Comparison of ENCODE assay signal across 11 cellular contexts in genomic region chr7:100170111-100170897, GRCh38. TPM values are rescaled to one million over a fixed set of nuclear protein-coding genes. Genes with fewer than 3 reads are reported as not detected.
DNase-seq lines count a peak whose midpoint lies in the region; ATAC-seq, FAIRE-seq and TF ChIP-seq lines count a peak whose summit lies in the region.
"Had no signal": no experiment of that assay in that cellular context is flagged by ENCODE, and none has a peak within 500 bp of the region (broad histone marks: within the 10 kb centered on the region; RNA-seq: fewer than 3 reads in every experiment).

No MANE protein-coding gene starts in this region.

- ATAC-seq in stimulated activated naive CD8-positive, alpha-beta T cell treated with anti-CD3 and anti-CD28 coated beads, Interleukin-15, Interleukin-2, amounts not matched to agents 100 U/mL and 50 U/mL, for 24 hours = no peak
- no peak for ATAC-seq in activated T-helper 17 cell treated with anti-CD3 and anti-CD28 coated beads, Interleukin-2, amount 50 U/mL, for 72 hours (replicated peaks)
- no peak for ATAC-seq in HG03439 (IDR thresholded peaks at IDR 0.05; ENCODE audit: unreplicated experiment)

- peaks cover 56% of the 10 kb centered on the region for H3K4me1 Mint-ChIP-seq in stimulated activated naive CD8-positive, alpha-beta T cell treated with anti-CD3 and anti-CD28 coated beads, Interleukin-15, Interleukin-2, amounts not matched to agents 100 ng/mL and 50 ng/mL, for 24 hours (ENCODE audit: low read depth)
- peaks cover 49% of the 10 kb centered on the region for H3K4me1 Mint-ChIP-seq in activated T-helper 17 cell treated with anti-CD3 and anti-CD28 coated beads, Interleukin-2, amount 50 U/mL, for 72 hours

- TF ChIP-seq CTCF in D721Med (IDR thresholded peaks at IDR 0.05; ENCODE audit: insufficient read depth, missing control alignments) = no peak

- H3K4me3 Mint-ChIP-seq in stimulated activated naive CD8-positive, alpha-beta T cell treated with anti-CD3 and anti-CD28 coated beads, Interleukin-15, Interleukin-2, amounts not matched to agents 100 ng/mL and 50 ng/mL, for 24 hours = peak overlapping the region; percentile 71
- peak overlapping the region; percentile 92 for H3K4me3 Mint-ChIP-seq in activated T-helper 17 cell treated with anti-CD3 and anti-CD28 coated beads, Interleukin-2, amount 50 U/mL, for 72 hours

- no peak for FAIRE-seq in D721Med (lab: Jason Lieb, UNC)

- no peaks in the 10 kb centered on the region for H3K36me3 Mint-ChIP-seq in stimulated activated naive CD8-positive, alpha-beta T cell treated with anti-CD3 and anti-CD28 coated beads, Interleukin-15, Interleukin-2, amounts not matched to agents 100 ng/mL and 50 ng/mL, for 24 hours (ENCODE audit: low read depth)
- no peaks in the 10 kb centered on the region for H3K36me3 Mint-ChIP-seq in activated T-helper 17 cell treated with anti-CD3 and anti-CD28 coated beads, Interleukin-2, amount 50 U/mL, for 72 hours (ENCODE audit: low read depth)

- no peak for DNase-seq in stimulated activated naive CD8-positive, alpha-beta T cell treated with anti-CD3 and anti-CD28 coated beads, Interleukin-15, Interleukin-2, amounts not matched to agents 100 U/mL and 50 U/mL, for 24 hours
- DNase-seq in mesenteric fat pad (ENCODE audit: low spot score) (peak; percentile 81), NCI-H187 (lab: John Stamatoyannopoulos, UW) (no peak), D721Med (ENCODE audit: insufficient read length, low spot score) (no peak), retina (no peak)
- DNase-seq: activated CD4-positive, CD25-positive, alpha-beta regulatory T cell; cortex of kidney; SIG-M5 had no signal

- peaks cover 21% of the 10 kb centered on the region for H3K27me3 Mint-ChIP-seq in stimulated activated naive CD8-positive, alpha-beta T cell treated with anti-CD3 and anti-CD28 coated beads, Interleukin-15, Interleukin-2, amounts not matched to agents 100 ng/mL and 50 ng/mL, for 24 hours
- H3K27me3 Mint-ChIP-seq in activated T-helper 17 cell treated with anti-CD3 and anti-CD28 coated beads, Interleukin-2, amount 50 U/mL, for 72 hours = peaks cover 5% of the 10 kb centered on the region

- no peaks in the 10 kb centered on the region for H3K9me3 Mint-ChIP-seq in stimulated activated naive CD8-positive, alpha-beta T cell treated with anti-CD3 and anti-CD28 coated beads, Interleukin-15, Interleukin-2, amounts not matched to agents 100 ng/mL and 50 ng/mL, for 24 hours
- H3K9me3 Mint-ChIP-seq in activated T-helper 17 cell treated with anti-CD3 and anti-CD28 coated beads, Interleukin-2, amount 50 U/mL, for 72 hours = no peaks in the 10 kb centered on the region

- H3K27ac Mint-ChIP-seq in stimulated activated naive CD8-positive, alpha-beta T cell treated with anti-CD3 and anti-CD28 coated beads, Interleukin-15, Interleukin-2, amounts not matched to agents 100 ng/mL and 50 ng/mL, for 24 hours = peak overlapping the region; percentile 63
- no peak overlapping the region for H3K27ac Mint-ChIP-seq in activated T-helper 17 cell treated with anti-CD3 and anti-CD28 coated beads, Interleukin-2, amount 50 U/mL, for 72 hours

RNA-seq across cellular contexts. Expression of gene GAL3ST4, which starts 1.9 kb away (rescaled TPM):
- 1 to 10 TPM; 1.1 to 3.9 TPM for total RNA-seq in activated T-helper 17 cell treated with anti-CD3 and anti-CD28 coated beads, Interleukin-2, amount 50 U/mL, for 72 hours
- 1.7 TPM for total RNA-seq in mesenteric fat pad

RNA-seq across cellular contexts. Expression of gene GPC2, which starts 6.9 kb away (rescaled TPM):
- total RNA-seq in activated T-helper 17 cell treated with anti-CD3 and anti-CD28 coated beads, Interleukin-2, amount 50 U/mL, for 72 hours = 1 to 10 TPM; 2.8 to 4.9 TPM
- 1.2 TPM for total RNA-seq in mesenteric fat pad

RNA-seq across cellular contexts. Expression of gene STAG3, which starts 7.4 kb away (rescaled TPM):
- total RNA-seq in activated T-helper 17 cell treated with anti-CD3 and anti-CD28 coated beads, Interleukin-2, amount 50 U/mL, for 72 hours = 10 to 100 TPM in 1 of 2 donors, 1 to 10 TPM in 1; 7.8 to 22.1 TPM
- 0.45 TPM for total RNA-seq in mesenteric fat pad

RNA-seq across cellular contexts. Expression of gene TRAPPC14, which starts 11.8 kb away (rescaled TPM):
- total RNA-seq in activated T-helper 17 cell treated with anti-CD3 and anti-CD28 coated beads, Interleukin-2, amount 50 U/mL, for 72 hours = 10 to 100 TPM; 15.4 to 22.1 TPM
- 22.5 TPM for total RNA-seq in mesenteric fat pad

RNA-seq across cellular contexts. Expression of gene LAMTOR4, which starts 21.6 kb away (rescaled TPM):
- total RNA-seq in activated T-helper 17 cell treated with anti-CD3 and anti-CD28 coated beads, Interleukin-2, amount 50 U/mL, for 72 hours = 100 to 1,000 TPM; 129 to 132 TPM
- total RNA-seq in mesenteric fat pad = 112 TPM
